ENCODE assay signal across 32 cellular contexts in the genomic region with DNA sequence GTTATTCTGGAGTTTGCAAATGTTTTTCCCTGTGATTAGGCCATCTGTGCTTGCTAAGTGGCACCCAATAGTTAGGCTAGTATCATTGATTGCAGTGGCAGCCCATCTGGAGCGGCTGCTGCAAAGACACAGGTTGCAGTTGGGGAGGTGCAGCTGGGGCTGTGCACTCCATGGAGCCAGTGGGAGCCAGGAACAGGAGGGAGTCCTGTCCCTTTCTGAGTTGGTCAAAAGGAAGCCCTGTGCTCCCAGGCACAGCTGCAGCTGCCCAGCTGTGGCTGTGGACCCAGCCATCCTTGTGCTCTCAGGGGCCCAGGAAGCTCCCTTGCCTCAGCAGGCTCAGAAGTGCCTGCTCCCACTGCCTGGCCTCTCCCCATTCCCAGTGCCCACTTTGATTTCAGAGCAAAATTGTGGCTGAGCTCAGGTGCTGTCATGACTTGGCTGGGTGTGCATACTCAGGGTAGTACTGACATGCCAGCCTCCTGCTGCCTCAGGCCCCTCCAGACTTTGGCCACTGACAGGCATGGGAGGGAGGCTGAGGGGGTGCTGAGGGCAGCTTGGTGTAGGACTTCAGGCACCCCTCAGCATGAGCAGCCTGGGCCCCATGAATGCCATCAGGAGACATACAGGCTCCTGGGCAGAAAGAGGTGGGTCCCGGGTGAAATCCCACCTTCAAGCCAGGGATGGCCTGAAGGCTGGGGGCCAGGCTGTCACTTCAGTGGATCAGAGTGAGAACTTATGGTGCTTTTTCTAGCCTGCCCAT.
"Had no signal": no experiment of that assay in that cellular context is flagged by ENCODE, and none has a peak within 500 bp of the region (broad histone marks: within the 10 kb centered on the region; RNA-seq: fewer than 3 reads in every experiment).

No MANE protein-coding gene starts in this region.

- H3K4me1 Mint-ChIP-seq: activated naive CD8-positive, alpha-beta T cell treated with anti-CD3 and anti-CD28 coated beads for 36 hours; naive B cell had no signal

- ATAC-seq: activated CD4-positive, CD25-positive, alpha-beta regulatory T cell treated with anti-CD3 and anti-CD28 coated beads, Interleukin-2, amount 50 U/mL, for 24 hours; body of pancreas; pancreas had no signal

- H3K36me3 Mint-ChIP-seq: activated naive CD8-positive, alpha-beta T cell treated with anti-CD3 and anti-CD28 coated beads for 36 hours; mesothelial cell of epicardium; naive B cell had no signal

- H3K9me3 ChIP-seq: adrenal gland, body of pancreas, colonic mucosa, pancreas, psoas muscle, testis, transverse colon, uterus had no signal

- H3K27ac ChIP-seq: adrenal gland, body of pancreas, colonic mucosa, heart right ventricle, pancreas, psoas muscle, testis, transverse colon, uterus, WERI-Rb-1 had no signal

- H3K4me3 ChIP-seq: adrenal gland, body of pancreas, colonic mucosa, dorsolateral prefrontal cortex, heart right ventricle, pancreas, psoas muscle, sigmoid colon, testis, transverse colon, uterus had no signal

- H3K36me3 ChIP-seq: adrenal gland, colonic mucosa, heart right ventricle, pancreas, sigmoid colon, transverse colon, WERI-Rb-1 had no signal

- H3K4me3 Mint-ChIP-seq: activated naive CD4-positive, alpha-beta T cell treated with anti-CD3 and anti-CD28 coated beads for 36 hours; activated naive CD8-positive, alpha-beta T cell treated with anti-CD3 and anti-CD28 coated beads for 36 hours; activated T-helper 1 cell treated with anti-CD3 and anti-CD28 coated beads, Interleukin-12 subunit alpha, Interleukin-12 subunit beta, Interleukin-2, Interleukin-4 antibody, amounts not matched to agents 30 ng/mL and 10 ng/mL and 1 ng/mL, durations not matched to agents 14 hours and 24 hours and 36 hours; mesothelial cell of epicardium; naive B cell; nephron progenitor cell had no signal

- H3K27me3 ChIP-seq: adrenal gland, body of pancreas, colonic mucosa, dorsolateral prefrontal cortex, heart right ventricle, pancreas, sigmoid colon, testis, transverse colon, uterus had no signal

- H3K9me3 Mint-ChIP-seq: mesothelial cell of epicardium, nephron progenitor cell had no signal

- DNase-seq: activated CD4-positive, alpha-beta T cell treated with anti-CD3 and anti-CD28 coated beads for 48 hours; activated CD4-positive, alpha-beta T cell treated with anti-CD3 and anti-CD28 coated beads, Interleukin-2, amount 50 U/mL, for 48 hours; activated CD8-positive, alpha-beta memory T cell treated with anti-CD3 and anti-CD28 coated beads for 24 hours; activated effector memory CD4-positive, alpha-beta T cell treated with anti-CD3 and anti-CD28 coated beads, Interleukin-2, amount 50 U/mL, for 16 hours; activated naive CD4-positive, alpha-beta T cell treated with anti-CD3 and anti-CD28 coated beads for 36 hours; activated naive CD8-positive, alpha-beta T cell treated with anti-CD3 and anti-CD28 coated beads for 36 hours; activated T-cell treated with anti-CD3 and anti-CD28 coated beads, Interleukin-2, amount 50 U/mL, for 1 hour; adrenal gland; aorta; body of pancreas; colonic mucosa; dorsolateral prefrontal cortex; effector memory CD4-positive, alpha-beta T cell; foreskin fibroblast; heart right ventricle; mammary epithelial cell; naive B cell; nephron progenitor cell; psoas muscle; sigmoid colon; small intestine; stimulated activated CD4-positive, alpha-beta T cell treated with anti-CD3 and anti-CD28 coated beads, Interleukin-1b, Interleukin-23, amount 100 ng/mL, for 48 hours; stimulated activated naive CD4-positive, alpha-beta T cell treated with Interleukin-2 at 50 U/mL for 16 hours; T-helper 9 cell; testis; transverse colon; uterus; WERI-Rb-1 had no signal

- H3K4me1 ChIP-seq: body of pancreas, colonic mucosa, pancreas, psoas muscle, sigmoid colon, testis, transverse colon, uterus had no signal

- H3K27me3 Mint-ChIP-seq: activated naive CD8-positive, alpha-beta T cell treated with anti-CD3 and anti-CD28 coated beads for 36 hours; naive B cell had no signal

- H3K27ac Mint-ChIP-seq: activated naive CD4-positive, alpha-beta T cell treated with anti-CD3 and anti-CD28 coated beads for 36 hours; activated naive CD8-positive, alpha-beta T cell treated with anti-CD3 and anti-CD28 coated beads for 36 hours; activated T-helper 1 cell treated with anti-CD3 and anti-CD28 coated beads, Interleukin-12 subunit alpha, Interleukin-12 subunit beta, Interleukin-2, Interleukin-4 antibody, amounts not matched to agents 30 ng/mL and 10 ng/mL and 1 ng/mL, durations not matched to agents 14 hours and 24 hours and 36 hours; mesothelial cell of epicardium; naive B cell; nephron progenitor cell had no signal
